Comparison of ENCODE assay signal across 1 cellular context in the genomic region with DNA sequence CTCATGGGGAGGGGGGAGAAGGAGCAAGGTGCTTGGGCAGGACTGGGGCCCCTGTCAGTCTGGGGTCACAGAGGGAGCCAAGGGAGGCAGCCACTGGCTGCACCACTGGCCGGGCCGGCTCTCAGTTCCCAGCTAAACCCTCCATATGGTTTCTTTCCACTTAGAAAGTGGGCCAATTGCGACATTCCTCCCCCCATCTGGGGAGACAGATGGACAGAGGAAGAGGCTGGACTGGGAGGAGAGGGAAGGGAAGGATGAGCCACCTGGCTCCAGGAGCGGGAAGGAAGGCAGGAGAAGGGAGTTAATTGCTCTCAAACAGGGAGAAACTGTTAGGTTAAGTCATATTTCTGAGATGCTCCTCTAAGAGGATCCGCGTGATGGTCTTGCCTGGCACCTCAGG.
TF ChIP-seq lines count a peak whose summit lies in the region.

No MANE protein-coding gene starts in this region.

TF ChIP-seq in H1, 55 proteins besides CTCF, POLR2A, EP300 and RAD21 (continued from another document):
- TF ChIP-seq CTBP2 (IDR thresholded peaks at IDR 0.05; ENCODE audit: borderline replicate concordance, insufficient read depth, insufficient read length, low read length) (no peak), KDM4A (IDR thresholded peaks at IDR 0.05; ENCODE audit: low read depth, low read length, severe bottlenecking) (no peak), CEBPB (IDR thresholded peaks at IDR 0.05; ENCODE audit: low read depth, low read length) (no peak), RNF2 (IDR thresholded peaks at IDR 0.05; ENCODE audit: borderline replicate concordance, low read depth, low read length, missing control alignments, poor library complexity, severe bottlenecking) (no peak), POU5F1 (IDR thresholded peaks at IDR 0.05; ENCODE audit: low read depth, low read length) (no peak), POLR2AphosphoS5 (IDR thresholded peaks at IDR 0.05; ENCODE audit: low read depth, low read length) (no peak), CBX5 (IDR thresholded peaks at IDR 0.05; ENCODE audit: low read depth, low read length) (no peak)
- TF ChIP-seq, protein P1, sequence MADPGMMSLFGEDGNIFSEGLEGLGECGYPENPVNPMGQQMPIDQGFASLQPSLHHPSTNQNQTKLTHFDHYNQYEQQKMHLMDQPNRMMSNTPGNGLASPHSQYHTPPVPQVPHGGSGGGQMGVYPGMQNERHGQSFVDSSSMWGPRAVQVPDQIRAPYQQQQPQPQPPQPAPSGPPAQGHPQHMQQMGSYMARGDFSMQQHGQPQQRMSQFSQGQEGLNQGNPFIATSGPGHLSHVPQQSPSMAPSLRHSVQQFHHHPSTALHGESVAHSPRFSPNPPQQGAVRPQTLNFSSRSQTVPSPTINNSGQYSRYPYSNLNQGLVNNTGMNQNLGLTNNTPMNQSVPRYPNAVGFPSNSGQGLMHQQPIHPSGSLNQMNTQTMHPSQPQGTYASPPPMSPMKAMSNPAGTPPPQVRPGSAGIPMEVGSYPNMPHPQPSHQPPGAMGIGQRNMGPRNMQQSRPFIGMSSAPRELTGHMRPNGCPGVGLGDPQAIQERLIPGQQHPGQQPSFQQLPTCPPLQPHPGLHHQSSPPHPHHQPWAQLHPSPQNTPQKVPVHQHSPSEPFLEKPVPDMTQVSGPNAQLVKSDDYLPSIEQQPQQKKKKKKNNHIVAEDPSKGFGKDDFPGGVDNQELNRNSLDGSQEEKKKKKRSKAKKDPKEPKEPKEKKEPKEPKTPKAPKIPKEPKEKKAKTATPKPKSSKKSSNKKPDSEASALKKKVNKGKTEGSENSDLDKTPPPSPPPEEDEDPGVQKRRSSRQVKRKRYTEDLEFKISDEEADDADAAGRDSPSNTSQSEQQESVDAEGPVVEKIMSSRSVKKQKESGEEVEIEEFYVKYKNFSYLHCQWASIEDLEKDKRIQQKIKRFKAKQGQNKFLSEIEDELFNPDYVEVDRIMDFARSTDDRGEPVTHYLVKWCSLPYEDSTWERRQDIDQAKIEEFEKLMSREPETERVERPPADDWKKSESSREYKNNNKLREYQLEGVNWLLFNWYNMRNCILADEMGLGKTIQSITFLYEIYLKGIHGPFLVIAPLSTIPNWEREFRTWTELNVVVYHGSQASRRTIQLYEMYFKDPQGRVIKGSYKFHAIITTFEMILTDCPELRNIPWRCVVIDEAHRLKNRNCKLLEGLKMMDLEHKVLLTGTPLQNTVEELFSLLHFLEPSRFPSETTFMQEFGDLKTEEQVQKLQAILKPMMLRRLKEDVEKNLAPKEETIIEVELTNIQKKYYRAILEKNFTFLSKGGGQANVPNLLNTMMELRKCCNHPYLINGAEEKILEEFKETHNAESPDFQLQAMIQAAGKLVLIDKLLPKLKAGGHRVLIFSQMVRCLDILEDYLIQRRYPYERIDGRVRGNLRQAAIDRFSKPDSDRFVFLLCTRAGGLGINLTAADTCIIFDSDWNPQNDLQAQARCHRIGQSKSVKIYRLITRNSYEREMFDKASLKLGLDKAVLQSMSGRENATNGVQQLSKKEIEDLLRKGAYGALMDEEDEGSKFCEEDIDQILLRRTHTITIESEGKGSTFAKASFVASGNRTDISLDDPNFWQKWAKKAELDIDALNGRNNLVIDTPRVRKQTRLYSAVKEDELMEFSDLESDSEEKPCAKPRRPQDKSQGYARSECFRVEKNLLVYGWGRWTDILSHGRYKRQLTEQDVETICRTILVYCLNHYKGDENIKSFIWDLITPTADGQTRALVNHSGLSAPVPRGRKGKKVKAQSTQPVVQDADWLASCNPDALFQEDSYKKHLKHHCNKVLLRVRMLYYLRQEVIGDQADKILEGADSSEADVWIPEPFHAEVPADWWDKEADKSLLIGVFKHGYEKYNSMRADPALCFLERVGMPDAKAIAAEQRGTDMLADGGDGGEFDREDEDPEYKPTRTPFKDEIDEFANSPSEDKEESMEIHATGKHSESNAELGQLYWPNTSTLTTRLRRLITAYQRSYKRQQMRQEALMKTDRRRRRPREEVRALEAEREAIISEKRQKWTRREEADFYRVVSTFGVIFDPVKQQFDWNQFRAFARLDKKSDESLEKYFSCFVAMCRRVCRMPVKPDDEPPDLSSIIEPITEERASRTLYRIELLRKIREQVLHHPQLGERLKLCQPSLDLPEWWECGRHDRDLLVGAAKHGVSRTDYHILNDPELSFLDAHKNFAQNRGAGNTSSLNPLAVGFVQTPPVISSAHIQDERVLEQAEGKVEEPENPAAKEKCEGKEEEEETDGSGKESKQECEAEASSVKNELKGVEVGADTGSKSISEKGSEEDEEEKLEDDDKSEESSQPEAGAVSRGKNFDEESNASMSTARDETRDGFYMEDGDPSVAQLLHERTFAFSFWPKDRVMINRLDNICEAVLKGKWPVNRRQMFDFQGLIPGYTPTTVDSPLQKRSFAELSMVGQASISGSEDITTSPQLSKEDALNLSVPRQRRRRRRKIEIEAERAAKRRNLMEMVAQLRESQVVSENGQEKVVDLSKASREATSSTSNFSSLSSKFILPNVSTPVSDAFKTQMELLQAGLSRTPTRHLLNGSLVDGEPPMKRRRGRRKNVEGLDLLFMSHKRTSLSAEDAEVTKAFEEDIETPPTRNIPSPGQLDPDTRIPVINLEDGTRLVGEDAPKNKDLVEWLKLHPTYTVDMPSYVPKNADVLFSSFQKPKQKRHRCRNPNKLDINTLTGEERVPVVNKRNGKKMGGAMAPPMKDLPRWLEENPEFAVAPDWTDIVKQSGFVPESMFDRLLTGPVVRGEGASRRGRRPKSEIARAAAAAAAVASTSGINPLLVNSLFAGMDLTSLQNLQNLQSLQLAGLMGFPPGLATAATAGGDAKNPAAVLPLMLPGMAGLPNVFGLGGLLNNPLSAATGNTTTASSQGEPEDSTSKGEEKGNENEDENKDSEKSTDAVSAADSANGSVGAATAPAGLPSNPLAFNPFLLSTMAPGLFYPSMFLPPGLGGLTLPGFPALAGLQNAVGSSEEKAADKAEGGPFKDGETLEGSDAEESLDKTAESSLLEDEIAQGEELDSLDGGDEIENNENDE (IDR thresholded peaks at IDR 0.05; ENCODE audit: insufficient replicate concordance, low read length): no peak
- TF ChIP-seq, protein P2, sequence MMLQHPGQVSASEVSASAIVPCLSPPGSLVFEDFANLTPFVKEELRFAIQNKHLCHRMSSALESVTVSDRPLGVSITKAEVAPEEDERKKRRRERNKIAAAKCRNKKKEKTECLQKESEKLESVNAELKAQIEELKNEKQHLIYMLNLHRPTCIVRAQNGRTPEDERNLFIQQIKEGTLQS (IDR thresholded peaks at IDR 0.05; ENCODE audit: insufficient read depth, low read depth, low read length): no peak
- TF ChIP-seq, protein P3, sequence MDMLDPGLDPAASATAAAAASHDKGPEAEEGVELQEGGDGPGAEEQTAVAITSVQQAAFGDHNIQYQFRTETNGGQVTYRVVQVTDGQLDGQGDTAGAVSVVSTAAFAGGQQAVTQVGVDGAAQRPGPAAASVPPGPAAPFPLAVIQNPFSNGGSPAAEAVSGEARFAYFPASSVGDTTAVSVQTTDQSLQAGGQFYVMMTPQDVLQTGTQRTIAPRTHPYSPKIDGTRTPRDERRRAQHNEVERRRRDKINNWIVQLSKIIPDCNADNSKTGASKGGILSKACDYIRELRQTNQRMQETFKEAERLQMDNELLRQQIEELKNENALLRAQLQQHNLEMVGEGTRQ (IDR thresholded peaks at IDR 0.05; ENCODE audit: low read length): no peak
TF ChIP-seq in H1: peak in this region for 0.
